Comparison of ENCODE assay signal across 8 cellular contexts in the genomic region with DNA sequence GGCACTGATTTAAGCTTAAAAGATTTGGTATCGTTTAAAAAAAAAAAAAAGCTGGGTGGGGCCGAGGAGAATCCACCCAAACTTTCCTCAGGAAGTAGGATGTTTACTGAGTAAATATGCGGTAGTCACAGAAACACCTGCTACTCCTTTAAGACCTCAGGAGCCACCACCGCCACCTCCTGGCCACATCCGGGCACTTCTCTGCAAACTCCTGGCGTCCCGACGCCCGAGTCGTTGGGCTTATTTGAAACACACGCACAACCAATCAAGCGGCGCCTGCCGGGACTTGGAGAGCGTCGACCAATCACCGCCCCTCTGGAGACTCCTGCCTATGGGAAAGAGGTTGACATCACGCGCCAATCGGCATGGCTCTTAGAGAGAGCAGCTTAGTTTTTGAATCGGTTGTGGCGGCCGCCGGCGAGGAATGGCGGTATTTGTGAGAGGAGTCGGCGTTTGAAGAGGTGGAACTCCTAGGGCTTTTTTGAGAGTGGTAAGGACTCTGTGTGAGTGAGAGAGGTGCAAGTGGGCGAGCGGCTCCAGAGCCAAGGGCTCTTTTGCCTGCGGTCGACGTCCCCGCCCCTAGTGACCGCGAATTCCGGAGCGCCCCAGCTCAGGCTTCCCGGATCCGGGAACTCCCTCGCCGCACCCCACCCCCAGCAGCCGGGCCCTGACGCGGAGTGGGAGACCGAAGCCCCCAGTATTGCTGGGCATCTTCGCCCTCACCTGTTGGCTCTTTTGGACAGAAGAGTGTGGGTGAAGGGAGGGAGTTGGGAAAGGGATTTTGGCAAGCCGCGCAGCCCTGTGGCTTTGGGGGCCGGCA. TPM values are rescaled to one million over a fixed set of nuclear protein-coding genes. Genes with fewer than 3 reads are reported as not detected.
DNase-seq lines count a peak whose midpoint lies in the region; ATAC-seq and TF ChIP-seq lines count a peak whose summit lies in the region.

A gene with protein sequence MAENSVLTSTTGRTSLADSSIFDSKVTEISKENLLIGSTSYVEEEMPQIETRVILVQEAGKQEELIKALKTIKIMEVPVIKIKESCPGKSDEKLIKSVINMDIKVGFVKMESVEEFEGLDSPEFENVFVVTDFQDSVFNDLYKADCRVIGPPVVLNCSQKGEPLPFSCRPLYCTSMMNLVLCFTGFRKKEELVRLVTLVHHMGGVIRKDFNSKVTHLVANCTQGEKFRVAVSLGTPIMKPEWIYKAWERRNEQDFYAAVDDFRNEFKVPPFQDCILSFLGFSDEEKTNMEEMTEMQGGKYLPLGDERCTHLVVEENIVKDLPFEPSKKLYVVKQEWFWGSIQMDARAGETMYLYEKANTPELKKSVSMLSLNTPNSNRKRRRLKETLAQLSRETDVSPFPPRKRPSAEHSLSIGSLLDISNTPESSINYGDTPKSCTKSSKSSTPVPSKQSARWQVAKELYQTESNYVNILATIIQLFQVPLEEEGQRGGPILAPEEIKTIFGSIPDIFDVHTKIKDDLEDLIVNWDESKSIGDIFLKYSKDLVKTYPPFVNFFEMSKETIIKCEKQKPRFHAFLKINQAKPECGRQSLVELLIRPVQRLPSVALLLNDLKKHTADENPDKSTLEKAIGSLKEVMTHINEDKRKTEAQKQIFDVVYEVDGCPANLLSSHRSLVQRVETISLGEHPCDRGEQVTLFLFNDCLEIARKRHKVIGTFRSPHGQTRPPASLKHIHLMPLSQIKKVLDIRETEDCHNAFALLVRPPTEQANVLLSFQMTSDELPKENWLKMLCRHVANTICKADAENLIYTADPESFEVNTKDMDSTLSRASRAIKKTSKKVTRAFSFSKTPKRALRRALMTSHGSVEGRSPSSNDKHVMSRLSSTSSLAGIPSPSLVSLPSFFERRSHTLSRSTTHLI (plus strand): TSS at position 359 of the 820 bp plus-strand sequence. CDS start 3,805 bp downstream, outside the sequence.

- peak within 1 kb of the TSS; percentile 72 to 82 for H3K27ac ChIP-seq in mucosa of rectum (ENCODE audit: low read depth in 2 of 2, low read length in 2 of 2)

- peak within 1 kb of the TSS; percentile 75 to 92 for H3K4me3 ChIP-seq in mucosa of rectum (ENCODE audit: low read length in 2 of 2)

- H3K9me3 Mint-ChIP-seq in activated T-cell treated with anti-CD3 and anti-CD28 coated beads, Interleukin-2, amount 50 U/mL, for 24 hours, result no peaks in the 10 kb centered on the region

- no peaks in the 10 kb centered on the region for H3K27me3 ChIP-seq in mucosa of rectum (ENCODE audit: control insufficient read depth in 2 of 2, insufficient read depth in 2 of 2, low read length in 2 of 2)

- H3K27ac Mint-ChIP-seq in activated T-cell treated with anti-CD3 and anti-CD28 coated beads, Interleukin-2, amount 50 U/mL, for 24 hours, result peak within 1 kb of the TSS; percentile 98

- peaks cover 0 to 2% of the 10 kb centered on the region in 2 donors for H3K36me3 ChIP-seq in mucosa of rectum (ENCODE audit: control insufficient read depth in 2 of 2, insufficient read depth in 2 of 2, low read length in 2 of 2)

- peak; percentile 98 for ATAC-seq in GM21723 (IDR thresholded peaks at IDR 0.05; ENCODE audit: unreplicated experiment)

- H3K4me3 Mint-ChIP-seq in activated T-cell treated with anti-CD3 and anti-CD28 coated beads, Interleukin-2, amount 50 U/mL, for 24 hours, result peak within 1 kb of the TSS; percentile 91

- peaks cover 34% of the 10 kb centered on the region for H3K36me3 Mint-ChIP-seq in activated T-cell treated with anti-CD3 and anti-CD28 coated beads, Interleukin-2, amount 50 U/mL, for 24 hours (ENCODE audit: low read depth)

- peak within 1 kb of the TSS; percentile 75 to 89 for H3K9ac ChIP-seq in mucosa of rectum (ENCODE audit: low read depth in 1 of 2, low read length in 2 of 2)

- peak; percentile 99 for DNase-seq in DMS79 (lab: John Stamatoyannopoulos, UW)
- peak; percentile 98 for DNase-seq in KG1 (lab: John Stamatoyannopoulos, UW)
- peak; percentile 95 for DNase-seq in activated T-cell treated with anti-CD3 and anti-CD28 coated beads, Interleukin-2, amount 50 U/mL, for 24 hours
- peak; percentile 99 for DNase-seq in erythroblast (lab: John Stamatoyannopoulos, UW)
- DNase-seq in stimulated activated CD8-positive, alpha-beta memory T cell treated with anti-CD3 and anti-CD28 coated beads, Interleukin-4, amount 100 ng/mL, for 48 hours, result peak; percentile 97

- no peaks in the 10 kb centered on the region for H3K27me3 Mint-ChIP-seq in activated T-cell treated with anti-CD3 and anti-CD28 coated beads, Interleukin-2, amount 50 U/mL, for 24 hours

- no peaks in the 10 kb centered on the region for H3K9me3 ChIP-seq in mucosa of rectum (ENCODE audit: control insufficient read depth in 2 of 2, low read length in 2 of 2)

- peak; percentile 89 for TF ChIP-seq POLR2A in erythroblast (IDR thresholded peaks at IDR 0.05; ENCODE audit: low read length)

- peaks cover 15 to 20% of the 10 kb centered on the region in 2 donors for H3K4me1 ChIP-seq in mucosa of rectum (ENCODE audit: control insufficient read depth in 2 of 2, insufficient read depth in 2 of 2, low read length in 2 of 2)

- H3K4me1 Mint-ChIP-seq in activated T-cell treated with anti-CD3 and anti-CD28 coated beads, Interleukin-2, amount 50 U/mL, for 24 hours (ENCODE audit: low read depth), result peaks cover 19% of the 10 kb centered on the region

TF ChIP-seq in PFSK-1, 5 proteins besides CTCF, POLR2A, EP300 and RAD21:
- TF ChIP-seq POLR2AphosphoS5 (IDR thresholded peaks at IDR 0.05; ENCODE audit: low read depth, low read length), result peak; percentile 75
- peak; percentile 93 for TF ChIP-seq FOXP2 (optimal IDR thresholded peaks at IDR 0.05; ENCODE audit: borderline replicate concordance, extremely low read depth, extremely low read length, insufficient read depth)
- TF ChIP-seq, protein P1, sequence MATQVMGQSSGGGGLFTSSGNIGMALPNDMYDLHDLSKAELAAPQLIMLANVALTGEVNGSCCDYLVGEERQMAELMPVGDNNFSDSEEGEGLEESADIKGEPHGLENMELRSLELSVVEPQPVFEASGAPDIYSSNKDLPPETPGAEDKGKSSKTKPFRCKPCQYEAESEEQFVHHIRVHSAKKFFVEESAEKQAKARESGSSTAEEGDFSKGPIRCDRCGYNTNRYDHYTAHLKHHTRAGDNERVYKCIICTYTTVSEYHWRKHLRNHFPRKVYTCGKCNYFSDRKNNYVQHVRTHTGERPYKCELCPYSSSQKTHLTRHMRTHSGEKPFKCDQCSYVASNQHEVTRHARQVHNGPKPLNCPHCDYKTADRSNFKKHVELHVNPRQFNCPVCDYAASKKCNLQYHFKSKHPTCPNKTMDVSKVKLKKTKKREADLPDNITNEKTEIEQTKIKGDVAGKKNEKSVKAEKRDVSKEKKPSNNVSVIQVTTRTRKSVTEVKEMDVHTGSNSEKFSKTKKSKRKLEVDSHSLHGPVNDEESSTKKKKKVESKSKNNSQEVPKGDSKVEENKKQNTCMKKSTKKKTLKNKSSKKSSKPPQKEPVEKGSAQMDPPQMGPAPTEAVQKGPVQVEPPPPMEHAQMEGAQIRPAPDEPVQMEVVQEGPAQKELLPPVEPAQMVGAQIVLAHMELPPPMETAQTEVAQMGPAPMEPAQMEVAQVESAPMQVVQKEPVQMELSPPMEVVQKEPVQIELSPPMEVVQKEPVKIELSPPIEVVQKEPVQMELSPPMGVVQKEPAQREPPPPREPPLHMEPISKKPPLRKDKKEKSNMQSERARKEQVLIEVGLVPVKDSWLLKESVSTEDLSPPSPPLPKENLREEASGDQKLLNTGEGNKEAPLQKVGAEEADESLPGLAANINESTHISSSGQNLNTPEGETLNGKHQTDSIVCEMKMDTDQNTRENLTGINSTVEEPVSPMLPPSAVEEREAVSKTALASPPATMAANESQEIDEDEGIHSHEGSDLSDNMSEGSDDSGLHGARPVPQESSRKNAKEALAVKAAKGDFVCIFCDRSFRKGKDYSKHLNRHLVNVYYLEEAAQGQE (IDR thresholded peaks at IDR 0.05; ENCODE audit: insufficient read depth in 1 of 2, low read depth in 2 of 2, low read length in 2 of 2), result no peak
- peak; percentile 14; the same call in 1 of the 2 replicates for TF ChIP-seq SIN3A (IDR thresholded peaks at IDR 0.05; ENCODE audit: borderline replicate concordance, insufficient read depth, low read length)
- TF ChIP-seq TAF1 (IDR thresholded peaks at IDR 0.05; ENCODE audit: borderline replicate concordance, insufficient read depth, low read length), result peak; percentile 64; the same call in 1 of the 2 replicates

RNA-seq across cellular contexts. Expression of the gene that starts here (rescaled TPM):
- polyA plus RNA-seq in PFSK-1 (2012; ENCODE audit: insufficient read length, low read depth), result 5.3 TPM

Comparison
In these comparisons a context has a peak if more than half of its experiments do, and no peak if none do; other contexts are left out.
1. Peak in every context shown above with its lines: DNase-seq, ATAC-seq, H3K4me3 ChIP-seq and H3K27ac ChIP-seq.